ENCODE assay signal across 8 cellular contexts in genomic region chr22:22779213-22779612, GRCh38.
"Had no signal": no experiment of that assay in that cellular context is flagged by ENCODE, and none has a peak within 500 bp of the region (broad histone marks: within the 10 kb centered on the region; RNA-seq: fewer than 3 reads in every experiment).

No MANE protein-coding gene starts in this region.

- ATAC-seq: HepG2 had no signal

- H3K4me3 Mint-ChIP-seq: IgD-negative memory B cell had no signal

- H3K9ac ChIP-seq: KMS-11 had no signal

- FAIRE-seq: HepG2, HTR-8/SVneo had no signal

- H3K4me2 ChIP-seq: KMS-11 had no signal

- H3K27ac ChIP-seq: HL-60, KMS-11 had no signal

- H3K36me3 Mint-ChIP-seq: IgD-negative memory B cell had no signal

- DNase-seq: IMR-90, KBM-7, KG1 had no signal

- H3K27ac Mint-ChIP-seq: IgD-negative memory B cell had no signal

- H3K9me3 Mint-ChIP-seq: IgD-negative memory B cell had no signal
